In genomic region chr2:170822885-170823799, GRCh38 we compare ENCODE assay signal across 8 cellular contexts. TPM values are rescaled to one million over a fixed set of nuclear protein-coding genes. Genes with fewer than 3 reads are reported as not detected.
DNase-seq lines count a peak whose midpoint lies in the region; ATAC-seq and TF ChIP-seq lines count a peak whose summit lies in the region.

No MANE protein-coding gene starts in this region.

- peaks cover 2 to 46% of the 10 kb centered on the region in 2 donors for H3K27me3 ChIP-seq in tibial artery

- CTCF ChIA-PET in activated naive CD4-positive, alpha-beta T cell treated with anti-CD3 and anti-CD28 coated beads for 36 hours (lab: Charles Lee), result interaction anchor here (0.5 to 3.1 kb wide), 8 partner anchors 10 to 478 kb away, joined by 3 to 16 read pairs (median 4); no protein-coding TSS in a partner anchor

- peak overlapping the region; percentile 20 for H3K4me3 Mint-ChIP-seq in activated naive CD4-positive, alpha-beta T cell treated with anti-CD3 and anti-CD28 coated beads for 36 hours
- H3K4me3 Mint-ChIP-seq in chondrocyte (ENCODE audit: unreplicated experiment), result peak overlapping the region; percentile 54
- peak overlapping the region; percentile 41 for H3K4me3 Mint-ChIP-seq in memory B cell

- intact Hi-C loops in activated naive CD4-positive, alpha-beta T cell treated with anti-CD3 and anti-CD28 coated beads for 36 hours (cut with micrococcal nuclease), result loop anchor here (1.0 to 5.0 kb wide), 5 partner anchors 8 to 1274 kb away; partner anchors contain the start of genes ERICH2 and GORASP2
- intact Hi-C loops in tibial artery (cut with DNase I; ENCODE audit: low total_unique reads), result no loop called here

- H3K27ac ChIP-seq in tibial artery, result peak overlapping the region in 1 of 2 donors; percentile 64

- H3K4me1 ChIP-seq in tibial artery, result peaks cover 0 to 57% (median 46%) of the 10 kb centered on the region in 4 donors

- DNase-seq in activated naive CD4-positive, alpha-beta T cell treated with anti-CD3 and anti-CD28 coated beads for 36 hours, result no peak
- DNase-seq in activated naive CD4-positive, alpha-beta T cell treated with Interleukin-2 at 50 U/mL for 16 hours, result no peak
- DNase-seq in chondrocyte (ENCODE audit: low spot score) (no peak), memory B cell (ENCODE audit: low spot score in 2 of 2) (no peak), tibial artery (no peak), KG1 (lab: John Stamatoyannopoulos, UW) (no peak)

- H3K4me1 Mint-ChIP-seq in activated naive CD4-positive, alpha-beta T cell treated with anti-CD3 and anti-CD28 coated beads for 36 hours (ENCODE audit: low read depth), result peaks cover 40% of the 10 kb centered on the region
- H3K4me1 Mint-ChIP-seq in chondrocyte (ENCODE audit: low read depth) (peaks cover 31% of the 10 kb centered on the region), memory B cell (peaks cover 21% of the 10 kb centered on the region)

- no peaks in the 10 kb centered on the region for H3K36me3 Mint-ChIP-seq in activated naive CD4-positive, alpha-beta T cell treated with anti-CD3 and anti-CD28 coated beads for 36 hours (ENCODE audit: low read depth)
- no peaks in the 10 kb centered on the region for H3K36me3 Mint-ChIP-seq in chondrocyte (ENCODE audit: low read depth)
- peaks cover 1% of the 10 kb centered on the region for H3K36me3 Mint-ChIP-seq in memory B cell

- TF ChIP-seq CTCF in chondrocyte (IDR thresholded peaks at IDR 0.05), result no peak
- no peak for TF ChIP-seq CTCF in tibial artery (IDR thresholded peaks at IDR 0.05)

- H3K4me3 ChIP-seq in tibial artery, result peak overlapping the region; percentile 42 to 58

- no peaks in the 10 kb centered on the region for H3K9me3 Mint-ChIP-seq in activated naive CD4-positive, alpha-beta T cell treated with anti-CD3 and anti-CD28 coated beads for 36 hours
- no peaks in the 10 kb centered on the region for H3K9me3 Mint-ChIP-seq in chondrocyte (ENCODE audit: low read depth)
- H3K9me3 Mint-ChIP-seq in memory B cell, result peaks cover 2% of the 10 kb centered on the region

- ATAC-seq in memory B cell (ENCODE audit: low read depth) (no peak), HG03565 (IDR thresholded peaks at IDR 0.05; ENCODE audit: unreplicated experiment) (no peak), GM18873 (IDR thresholded peaks at IDR 0.05; ENCODE audit: low FRiP score, unreplicated experiment) (no peak)

- H3K27me3 Mint-ChIP-seq in activated naive CD4-positive, alpha-beta T cell treated with anti-CD3 and anti-CD28 coated beads for 36 hours (ENCODE audit: low read depth), result peaks cover 76% of the 10 kb centered on the region
- H3K27me3 Mint-ChIP-seq in chondrocyte (ENCODE audit: low read depth) (peaks cover 81% of the 10 kb centered on the region), memory B cell (peaks cover 41% of the 10 kb centered on the region)

- H3K36me3 ChIP-seq in tibial artery, result no peaks in the 10 kb centered on the region

- no peaks in the 10 kb centered on the region for H3K9me3 ChIP-seq in tibial artery

- no peak overlapping the region for H3K27ac Mint-ChIP-seq in activated naive CD4-positive, alpha-beta T cell treated with anti-CD3 and anti-CD28 coated beads for 36 hours
- H3K27ac Mint-ChIP-seq in chondrocyte (ENCODE audit: unreplicated experiment) (no peak overlapping the region), memory B cell (peak overlapping the region; percentile 15)

RNA-seq across cellular contexts. Expression of gene GAD1, which starts 6.5 kb away (rescaled TPM):
- total RNA-seq in activated naive CD4-positive, alpha-beta T cell treated with anti-CD3 and anti-CD28 coated beads for 36 hours, result under 1 TPM; 0.86 TPM
- not detected in 3 replicates for total RNA-seq in chondrocyte

RNA-seq across cellular contexts. Expression of gene ERICH2, which starts 53.0 kb away (rescaled TPM):
- not detected for total RNA-seq in activated naive CD4-positive, alpha-beta T cell treated with anti-CD3 and anti-CD28 coated beads for 36 hours
- total RNA-seq in chondrocyte, result 2.1 to 2.6 TPM in 2 of 3 replicates, not detected in the other
